In genomic region chr4:8917868-8918783, GRCh38 we compare ENCODE assay signal across 8 cellular contexts. TPM values are rescaled to one million over a fixed set of nuclear protein-coding genes. Genes with fewer than 3 reads are reported as not detected.
DNase-seq lines count a peak whose midpoint lies in the region; ATAC-seq and TF ChIP-seq lines count a peak whose summit lies in the region.

No MANE protein-coding gene starts in this region.

- ATAC-seq in GM18511 (IDR thresholded peaks at IDR 0.05; ENCODE audit: unreplicated experiment) (peak; percentile 85), HG03139 (IDR thresholded peaks at IDR 0.05; ENCODE audit: unreplicated experiment) (peak; percentile 83)

- no peaks in the 10 kb centered on the region for H3K79me1 ChIP-seq in trophoblast cell (ENCODE audit: low read length)

- H3K23ac ChIP-seq in trophoblast cell (ENCODE audit: low read length) = no peak overlapping the region

- no peak overlapping the region for H3K4me3 ChIP-seq in Peyer's patch
- H3K4me3 ChIP-seq in trophoblast cell (ENCODE audit: low read depth, low read length) = no peak overlapping the region
- H3K4me3 ChIP-seq in uterus = no peak overlapping the region

- H3K27me3 Mint-ChIP-seq in activated T-helper 2 cell treated with anti-CD3 and anti-CD28 coated beads, Interferon-gamma antibody, Interleukin-2, Interleukin-4, amounts not matched to agents 10 μg/mL and 5 μg/mL and 100 μg/mL, durations not matched to agents 14 hours and 24 hours and 36 hours (ENCODE audit: low read depth) = no peaks in the 10 kb centered on the region

- H2BK120ac ChIP-seq in trophoblast cell (ENCODE audit: insufficient read depth, low read length, poor library complexity) = no peak overlapping the region

- H3K27me3 ChIP-seq in Peyer's patch (no peaks in the 10 kb centered on the region), trophoblast cell (ENCODE audit: insufficient read depth, low read length) (no peaks in the 10 kb centered on the region), uterus (peaks cover 0 to 5% of the 10 kb centered on the region in 2 donors)

- no peak overlapping the region for H3K4me3 Mint-ChIP-seq in activated T-helper 2 cell treated with anti-CD3 and anti-CD28 coated beads, Interferon-gamma antibody, Interleukin-2, Interleukin-4, amounts not matched to agents 10 μg/mL and 5 μg/mL and 100 μg/mL, durations not matched to agents 14 hours and 24 hours and 36 hours (ENCODE audit: low read depth)

- H3K36me3 Mint-ChIP-seq in activated T-helper 2 cell treated with anti-CD3 and anti-CD28 coated beads, Interferon-gamma antibody, Interleukin-2, Interleukin-4, amounts not matched to agents 10 μg/mL and 5 μg/mL and 100 μg/mL, durations not matched to agents 14 hours and 24 hours and 36 hours (ENCODE audit: low read depth) = no peaks in the 10 kb centered on the region

- H3K9ac ChIP-seq in trophoblast cell (ENCODE audit: low read length) = no peak overlapping the region

- no peak overlapping the region for H3K27ac Mint-ChIP-seq in activated T-helper 2 cell treated with anti-CD3 and anti-CD28 coated beads, Interferon-gamma antibody, Interleukin-2, Interleukin-4, amounts not matched to agents 10 μg/mL and 5 μg/mL and 100 μg/mL, durations not matched to agents 14 hours and 24 hours and 36 hours

- H4K91ac ChIP-seq in trophoblast cell (ENCODE audit: low read depth, low read length) = no peak overlapping the region

- peak in 4 of 6 experiments; percentile 59 to 71 (median 64) for TF ChIP-seq CTCF in Peyer's patch (IDR thresholded peaks at IDR 0.05)
- peak; percentile 27 to 60 (median 50) for TF ChIP-seq CTCF in uterus (IDR thresholded peaks at IDR 0.05)

- no peak overlapping the region for H3K4ac ChIP-seq in trophoblast cell (ENCODE audit: low read depth, low read length)

- H3K4me1 Mint-ChIP-seq in activated T-helper 2 cell treated with anti-CD3 and anti-CD28 coated beads, Interferon-gamma antibody, Interleukin-2, Interleukin-4, amounts not matched to agents 10 μg/mL and 5 μg/mL and 100 μg/mL, durations not matched to agents 14 hours and 24 hours and 36 hours (ENCODE audit: low read depth) = no peaks in the 10 kb centered on the region

- no peaks in the 10 kb centered on the region for H3K79me2 ChIP-seq in trophoblast cell (ENCODE audit: control insufficient read depth, insufficient read depth, low read length, poor library complexity)

- H4K8ac ChIP-seq in trophoblast cell (ENCODE audit: low read depth, low read length) = no peak overlapping the region

- H3K9me3 ChIP-seq in Peyer's patch (peaks cover 0 to 3% (median 0%) of the 10 kb centered on the region in 4 donors), trophoblast cell (ENCODE audit: insufficient read depth, low read depth, low read length) (peaks cover 2% of the 10 kb centered on the region), uterus (no peaks in the 10 kb centered on the region)

- WGBS in trophoblast cell (ENCODE audit: extremely low coverage, insufficient coverage, insufficient read length) = no CpG with 5 or more reads among the region's 20 CpGs

- intact Hi-C loops in activated T-helper 2 cell treated with anti-CD3 and anti-CD28 coated beads, Interferon-gamma antibody, Interleukin-2, Interleukin-4, amounts not matched to agents 10 μg/mL and 5 μg/mL and 100 μg/mL, durations not matched to agents 14 hours and 24 hours and 36 hours (cut with micrococcal nuclease) = loop anchor here (10.0 kb wide), 1 partner anchor 313 kb away; no protein-coding TSS in a partner anchor
- intact Hi-C loops in uterus (cut with DNase I; ENCODE audit: low total_unique reads) = no loop called here

- TF ChIP-seq POLR2A in Peyer's patch (IDR thresholded peaks at IDR 0.05) (no peak), uterus (IDR thresholded peaks at IDR 0.05) (no peak)

- no peak overlapping the region for H3K4me2 ChIP-seq in trophoblast cell (ENCODE audit: low read length)

- DNase-seq in Ammon's horn (ENCODE audit: low spot score) (peak; percentile 77), Peyer's patch (peak; percentile 27 to 72 (median 64)), globus pallidus (ENCODE audit: low spot score) (peak; percentile 29), trophoblast cell (peak; percentile 34 to 68), uterus (peak in 1 of 2 donors; percentile 28)
- peak; percentile 46 for DNase-seq in activated T-helper 2 cell treated with anti-CD3 and anti-CD28 coated beads, Interferon-gamma antibody, Interleukin-2, Interleukin-4, amounts not matched to agents 10 μg/mL and 5 μg/mL and 100 μg/mL, durations not matched to agents 14 hours and 24 hours and 36 hours (ENCODE audit: low spot score)

- H2AK5ac ChIP-seq in trophoblast cell (ENCODE audit: low read length) = no peak overlapping the region

- H4K12ac ChIP-seq in trophoblast cell (ENCODE audit: low read depth, low read length) = no peak overlapping the region

- no peak overlapping the region for H2AFZ ChIP-seq in trophoblast cell (ENCODE audit: insufficient read depth, low read length, poor library complexity)

- H3K36me3 ChIP-seq in Peyer's patch (no peaks in the 10 kb centered on the region), trophoblast cell (ENCODE audit: control insufficient read depth in 1 of 2, insufficient read depth in 2 of 2, low read length in 2 of 2) (no peaks in the 10 kb centered on the region), uterus (no peaks in the 10 kb centered on the region)

- H3K18ac ChIP-seq in trophoblast cell (ENCODE audit: low read length) = no peak overlapping the region

- H2BK12ac ChIP-seq in trophoblast cell (ENCODE audit: low read length) = no peak overlapping the region

- H3K27ac ChIP-seq in Peyer's patch (no peak overlapping the region), trophoblast cell (ENCODE audit: low read depth, low read length) (no peak overlapping the region), uterus (no peak overlapping the region)

- H3K4me1 ChIP-seq in Peyer's patch = no peaks in the 10 kb centered on the region
- no peaks in the 10 kb centered on the region for H3K4me1 ChIP-seq in trophoblast cell (ENCODE audit: control insufficient read depth in 1 of 2, insufficient read depth in 2 of 2, low read length in 2 of 2)
- H3K4me1 ChIP-seq in uterus = no peaks in the 10 kb centered on the region

- H2BK5ac ChIP-seq in trophoblast cell (ENCODE audit: low read depth, low read length, poor library complexity) = no peak overlapping the region

- peaks cover 1% of the 10 kb centered on the region for H3K9me3 Mint-ChIP-seq in activated T-helper 2 cell treated with anti-CD3 and anti-CD28 coated beads, Interferon-gamma antibody, Interleukin-2, Interleukin-4, amounts not matched to agents 10 μg/mL and 5 μg/mL and 100 μg/mL, durations not matched to agents 14 hours and 24 hours and 36 hours

- H3K14ac ChIP-seq in trophoblast cell (ENCODE audit: low read length) = no peak overlapping the region

RNA-seq across cellular contexts. Expression of gene HMX1, which starts 46.5 kb away (rescaled TPM):
- total RNA-seq in Peyer's patch (not detected), uterus (under 1 TPM in 1 of 4 donors, not detected in 3; 0.21 TPM)
- total RNA-seq in activated T-helper 2 cell treated with anti-CD3 and anti-CD28 coated beads, Interferon-gamma antibody, Interleukin-2, Interleukin-4, amounts not matched to agents 10 μg/mL and 5 μg/mL and 100 μg/mL, durations not matched to agents 14 hours and 24 hours and 36 hours = not detected in 2 replicates
- polyA plus RNA-seq in trophoblast cell (2013) = 0.72 and 0.77 TPM in 2 replicates
